In the genomic region with DNA sequence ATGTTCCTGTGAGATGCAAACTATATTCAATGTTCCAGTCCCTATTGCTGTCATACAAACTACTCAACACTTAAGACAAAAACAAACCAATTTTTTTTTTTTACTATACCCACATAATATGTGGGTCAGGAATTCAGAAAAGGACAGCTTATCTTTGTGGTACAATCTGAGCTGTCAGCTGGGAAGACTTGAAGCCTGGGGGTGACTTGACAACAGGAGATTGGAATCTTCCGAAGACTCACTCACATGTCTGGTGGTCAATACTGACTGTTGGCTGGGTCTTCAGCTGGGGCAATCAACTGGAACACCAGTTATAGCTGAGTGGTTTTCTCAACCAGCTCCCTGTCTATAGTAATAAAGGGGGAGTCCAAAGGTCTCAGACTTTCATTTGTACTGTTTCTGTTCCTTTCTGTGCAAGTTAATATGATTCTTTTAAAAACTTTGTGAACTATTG, we compare ENCODE assay signal across 11 cellular contexts.
DNase-seq lines count a peak whose midpoint lies in the region; ATAC-seq and TF ChIP-seq lines count a peak whose summit lies in the region.
"Had no signal": no experiment of that assay in that cellular context is flagged by ENCODE, and none has a peak within 500 bp of the region (broad histone marks: within the 10 kb centered on the region; RNA-seq: fewer than 3 reads in every experiment).

No MANE protein-coding gene starts in this region.

- peaks cover 7% of the 10 kb centered on the region for H3K4me1 ChIP-seq in left ventricle myocardium inferior
- H3K4me1 ChIP-seq in gastroesophageal sphincter: no peaks in the 10 kb centered on the region

- H3K4me3 ChIP-seq in left ventricle myocardium inferior: no peak overlapping the region
- no peak overlapping the region for H3K4me3 ChIP-seq in gastroesophageal sphincter
- H3K4me3 ChIP-seq: thyroid gland had no signal

- TF ChIP-seq CTCF in left ventricle myocardium inferior (IDR thresholded peaks at IDR 0.05; ENCODE audit: borderline replicate concordance): no peak
- no peak for TF ChIP-seq CTCF in gastroesophageal sphincter (IDR thresholded peaks at IDR 0.05)

- 86 to 100% methylated on average over 1 of the region's 1 CpG for WGBS in gastroesophageal sphincter (ENCODE audit: low coverage in 1 of 2), 2 donors

- H3K27me3 ChIP-seq in left ventricle myocardium inferior (ENCODE audit: low read depth) (no peaks in the 10 kb centered on the region), gastroesophageal sphincter (no peaks in the 10 kb centered on the region)
- H3K27me3 ChIP-seq: thyroid gland had no signal

- H3K27ac ChIP-seq in left ventricle myocardium inferior (replicated peaks) (no peak overlapping the region), gastroesophageal sphincter (no peak overlapping the region)
- H3K27ac ChIP-seq: thyroid gland had no signal

- H3K36me3 ChIP-seq in left ventricle myocardium inferior: no peaks in the 10 kb centered on the region
- no peaks in the 10 kb centered on the region for H3K36me3 ChIP-seq in gastroesophageal sphincter
- H3K36me3 ChIP-seq: thyroid gland had no signal

- H3K9me3 ChIP-seq in left ventricle myocardium inferior (replicated peaks) (no peaks in the 10 kb centered on the region), gastroesophageal sphincter (no peaks in the 10 kb centered on the region)
- H3K9me3 ChIP-seq: thyroid gland had no signal

- DNase-seq in glomerular visceral epithelial cell (ENCODE audit: extremely low spot score): peak; percentile 97
- no peak for DNase-seq in D341Med (ENCODE audit: low spot score)
- no peak for DNase-seq in left ventricle myocardium inferior
- DNase-seq in ureter (ENCODE audit: low spot score): no peak
- DNase-seq: activated effector memory CD4-positive, alpha-beta T cell treated with anti-CD3 and anti-CD28 coated beads, Interleukin-2, amount 50 U/mL, for 16 hours; CD4-positive, CD25-positive, alpha-beta regulatory T cell had no signal

- intact Hi-C loops in left ventricle myocardium inferior (cut with micrococcal nuclease): no loop called here

- no peak for TF ChIP-seq EP300 in gastroesophageal sphincter (IDR thresholded peaks at IDR 0.05)

- TF ChIP-seq POLR2A in gastroesophageal sphincter (IDR thresholded peaks at IDR 0.05): no peak

- ATAC-seq in GM18508 (IDR thresholded peaks at IDR 0.05; ENCODE audit: insufficient read depth, unreplicated experiment): peak; percentile 86
- ATAC-seq in GM21447 (IDR thresholded peaks at IDR 0.05; ENCODE audit: unreplicated experiment): peak; percentile 93
- ATAC-seq in HG03097 (IDR thresholded peaks at IDR 0.05; ENCODE audit: low FRiP score, unreplicated experiment): peak; percentile 80
- ATAC-seq in gastroesophageal sphincter: no peak
